21 cellular contexts compared by ENCODE assay signal in the genomic region with DNA sequence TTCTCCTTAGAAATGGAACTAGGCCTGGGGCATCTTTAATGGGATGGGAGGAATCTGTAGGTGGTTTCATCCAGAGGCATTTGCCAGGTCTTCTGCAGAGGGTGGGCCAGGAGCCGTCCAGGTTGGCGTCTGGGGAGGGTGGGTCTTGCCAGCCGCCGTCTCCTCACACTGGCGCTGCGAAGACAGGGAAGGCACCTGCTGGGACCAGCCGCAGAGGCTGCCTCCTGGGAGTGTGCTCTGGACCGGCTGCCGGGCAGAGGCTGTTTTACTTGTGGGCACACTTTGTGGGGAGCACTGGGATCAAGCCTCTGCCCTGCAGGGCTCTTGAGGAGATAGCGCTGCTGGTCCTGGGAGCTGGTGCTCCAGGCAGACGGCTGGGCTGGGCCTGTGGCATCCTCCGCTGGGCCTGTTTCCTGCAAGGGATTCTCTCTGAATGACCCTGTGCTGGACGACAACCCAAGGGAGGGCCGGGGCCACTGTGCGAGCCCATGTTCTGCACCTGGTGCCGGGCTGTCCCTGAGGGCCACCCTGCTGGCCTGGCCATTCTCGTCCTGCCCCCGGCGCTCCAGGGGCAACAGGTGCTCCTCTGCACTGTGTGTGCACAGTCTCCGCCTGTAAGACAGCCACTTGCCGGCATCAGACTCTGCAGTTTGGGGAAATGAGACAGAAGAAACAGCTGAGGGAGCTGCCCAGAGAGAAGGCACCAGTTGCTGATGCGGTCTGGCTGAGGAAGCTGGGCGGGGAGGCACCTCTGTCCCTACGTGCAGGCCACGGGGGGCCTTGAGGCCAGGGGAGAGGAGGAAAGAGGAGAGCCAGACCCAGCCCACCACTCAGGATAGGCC. TPM values are rescaled to one million over a fixed set of nuclear protein-coding genes. Genes with fewer than 3 reads are reported as not detected.
A peak's percentile ranks its signal among the peaks of the same experiment; 100 is the strongest.
DNase-seq lines count a peak whose midpoint lies in the region; ATAC-seq, FAIRE-seq and TF ChIP-seq lines count a peak whose summit lies in the region.
"Had no signal": no experiment of that assay in that cellular context is flagged by ENCODE, and none has a peak within 500 bp of the region (broad histone marks: within the 10 kb centered on the region; RNA-seq: fewer than 3 reads in every experiment).

No MANE protein-coding gene starts in this region.

- in situ Hi-C loops in GM12878 (cut with MboI) = no loop called here

- no peaks in the 10 kb centered on the region for H3K9me3 Mint-ChIP-seq in type B pancreatic cell
- no peaks in the 10 kb centered on the region for H3K9me3 Mint-ChIP-seq in HFFc6
- H3K9me3 Mint-ChIP-seq: CD8-positive, alpha-beta memory T cell; naive thymus-derived CD8-positive, alpha-beta T cell; WTC11 had no signal

- no peak overlapping the region for H3K4me3 Mint-ChIP-seq in type B pancreatic cell
- no peak overlapping the region for H3K4me3 Mint-ChIP-seq in HFFc6
- H3K4me3 Mint-ChIP-seq: CD8-positive, alpha-beta memory T cell; naive thymus-derived CD8-positive, alpha-beta T cell; WTC11 had no signal

- TF ChIP-seq POLR2A in GM12878 (IDR thresholded peaks at IDR 0.05; ENCODE audit: low read depth, low read length) = no peak

- H3K36me3 Mint-ChIP-seq in type B pancreatic cell = peaks cover 4% of the 10 kb centered on the region
- H3K36me3 Mint-ChIP-seq in HFFc6 (ENCODE audit: low read depth) = peaks cover 5% of the 10 kb centered on the region; the same call in 1 of the 2 replicates

- 70% methylated on average over 24 of the region's 25 CpGs for WGBS in GM12878 (ENCODE audit: insufficient coverage, insufficient replicate concordance, low lambda C conversion rate, missing lambda C conversion rate)

- H3K36me3 ChIP-seq in right atrium auricular region (peaks cover 19% of the 10 kb centered on the region), GM12878 (ENCODE audit: control insufficient read depth in 2 of 2, insufficient read depth in 2 of 2, low read length in 1 of 2) (no peaks in the 10 kb centered on the region; a peak in 1 of 4 replicates), lower lobe of right lung (peaks cover 49% of the 10 kb centered on the region)
- H3K36me3 ChIP-seq: prostate gland had no signal

- H3K4me1 Mint-ChIP-seq in type B pancreatic cell (ENCODE audit: unreplicated experiment) (no peaks in the 10 kb centered on the region), HFFc6 (ENCODE audit: low read depth) (no peaks in the 10 kb centered on the region)
- H3K4me1 Mint-ChIP-seq: CD8-positive, alpha-beta memory T cell; WTC11 had no signal

- peaks cover 0 to 9% of the 10 kb centered on the region in 2 donors for H3K4me1 ChIP-seq in right atrium auricular region
- no peaks in the 10 kb centered on the region for H3K4me1 ChIP-seq in GM12878 (ENCODE audit: control insufficient read depth, insufficient read depth, low read length)
- peaks cover 20% of the 10 kb centered on the region for H3K4me1 ChIP-seq in lower lobe of right lung
- H3K4me1 ChIP-seq: prostate gland had no signal

- H3K4me3 ChIP-seq in right atrium auricular region (no peak overlapping the region), GM12878 (no peak overlapping the region), lower lobe of right lung (no peak overlapping the region)
- H3K4me3 ChIP-seq: Peyer's patch, prostate gland had no signal

- FAIRE-seq in GM12878 (lab: Jason Lieb, UNC) = no peak

- H4K20me1 ChIP-seq in GM12878 (ENCODE audit: control insufficient read depth, insufficient read depth) = no peaks in the 10 kb centered on the region

- BruUV-seq in GM12878 (replicated peaks; lab: Mats Ljungman, UMichigan) = no TSS peak

- TF ChIP-seq RAD21 in GM12878 (IDR thresholded peaks at IDR 0.05; ENCODE audit: insufficient read depth, low read depth, low read length) = no peak

- H3K27ac ChIP-seq in right atrium auricular region (no peak overlapping the region), GM12878 (ENCODE audit: control insufficient read depth, insufficient read depth) (no peak overlapping the region), lower lobe of right lung (peak overlapping the region; percentile 60)
- H3K27ac ChIP-seq: prostate gland had no signal

- RAD21 ChIA-PET in GM12878 (lab: Charles Lee; ENCODE audit: unreplicated experiment) = no interaction called here

- H3K27me3 ChIP-seq in right atrium auricular region = no peaks in the 10 kb centered on the region
- no peaks in the 10 kb centered on the region for H3K27me3 ChIP-seq in GM12878 (replicated peaks in 1 of 2; ENCODE audit: control insufficient read depth in 2 of 2, insufficient read depth in 2 of 2, low read length in 1 of 2)
- no peaks in the 10 kb centered on the region for H3K27me3 ChIP-seq in lower lobe of right lung (ENCODE audit: low read depth)
- H3K27me3 ChIP-seq: Peyer's patch had no signal

- peak; percentile 74 for DNase-seq in Right ventricle myocardium inferior (ENCODE audit: missing footprints)
- DNase-seq in right atrium auricular region (ENCODE audit: low spot score) = no peak
- DNase-seq in GM12878 (ENCODE audit: low read depth, low spot score) = no peak
- DNase-seq in lower lobe of right lung = no peak
- DNase-seq in type B pancreatic cell (ENCODE audit: extremely low spot score, unreplicated experiment) = no peak
- no peak for DNase-seq in HuH-7.5 (ENCODE audit: low spot score)
- no peak for DNase-seq in HFFc6
- DNase-seq: ACHN; activated effector memory CD4-positive, alpha-beta T cell treated with Interleukin-2 at 50 U/mL for 16 hours; foreskin fibroblast; NCI-H2107; NCI-H526 treated with DMSO at 0.1 percent for 48 hours; Peyer's patch; SW 1271 had no signal

- no peak for TF ChIP-seq CTCF in right atrium auricular region (IDR thresholded peaks at IDR 0.05)
- no peak for TF ChIP-seq CTCF in GM12878 (IDR thresholded peaks at IDR 0.05 in 2 of 3, conservative IDR thresholded peaks at IDR 0.05 in 1 of 3; ENCODE audit: control insufficient read depth in 2 of 3, extremely low read depth in 1 of 3, insufficient read depth in 1 of 3, low read depth in 3 of 3, low read length in 3 of 3)
- no peak for TF ChIP-seq CTCF in lower lobe of right lung (IDR thresholded peaks at IDR 0.05)
- TF ChIP-seq CTCF in type B pancreatic cell (conservative IDR thresholded peaks at IDR 0.05) = no peak
- TF ChIP-seq CTCF in HFFc6 (IDR thresholded peaks at IDR 0.05) = no peak

- ATAC-seq in Right ventricle myocardium inferior = peak; percentile 32
- peak; percentile 26; the same call in 1 of the 3 replicates for ATAC-seq in GM12878
- peak in 1 of 2 donors; percentile 9 for ATAC-seq in lower lobe of right lung
- no peak for ATAC-seq in HG03354 (IDR thresholded peaks at IDR 0.05; ENCODE audit: poor library complexity, severe bottlenecking, unreplicated experiment)
- ATAC-seq: naive thymus-derived CD8-positive, alpha-beta T cell; WTC11 had no signal

- H3K9ac ChIP-seq in GM12878 (ENCODE audit: control insufficient read depth, insufficient read depth, low read length) = no peak overlapping the region

- H3K9me3 ChIP-seq in right atrium auricular region (no peaks in the 10 kb centered on the region), GM12878 (replicated peaks; ENCODE audit: control insufficient read depth, insufficient read depth, low read length) (no peaks in the 10 kb centered on the region), lower lobe of right lung (no peaks in the 10 kb centered on the region)
- H3K9me3 ChIP-seq: Peyer's patch, prostate gland had no signal

- TF ChIP-seq EP300 in GM12878 (IDR thresholded peaks at IDR 0.05; ENCODE audit: borderline replicate concordance in 1 of 2, control insufficient read depth in 1 of 2, low read depth in 2 of 2, low read length in 2 of 2) = no peak

- SMC1A ChIA-PET in GM12878 (lab: Charles Lee; ENCODE audit: uncharacterized antibody, unreplicated experiment) = no interaction called here

- H2AFZ ChIP-seq in GM12878 (ENCODE audit: control insufficient read depth, low read depth, low read length) = no peak overlapping the region

- peak overlapping the region; percentile 51 for H3K27ac Mint-ChIP-seq in type B pancreatic cell
- H3K27ac Mint-ChIP-seq in HFFc6 = no peak overlapping the region
- H3K27ac Mint-ChIP-seq: WTC11 had no signal

- POLR2A ChIA-PET in GM12878 (lab: Charles Lee) = no interaction called here

- no peaks in the 10 kb centered on the region for H3K79me2 ChIP-seq in GM12878 (ENCODE audit: control insufficient read depth, insufficient read depth, low read length)

- intact Hi-C loops in Right ventricle myocardium inferior (cut with DNase I) (no loop called here), GM12878 (cut with micrococcal nuclease; ENCODE audit: unreplicated experiment) (no loop called here), lower lobe of right lung (cut with DNase I) (no loop called here)

- CTCF ChIA-PET in GM12878 (lab: Yijun Ruan, JAX) = no interaction called here

- H3K27me3 Mint-ChIP-seq in type B pancreatic cell = no peaks in the 10 kb centered on the region
- no peaks in the 10 kb centered on the region; the same call in 1 of the 2 replicates for H3K27me3 Mint-ChIP-seq in HFFc6 (ENCODE audit: insufficient read depth)
- H3K27me3 Mint-ChIP-seq: CD8-positive, alpha-beta memory T cell; naive thymus-derived CD8-positive, alpha-beta T cell had no signal

- no peak overlapping the region for H3K4me2 ChIP-seq in GM12878 (ENCODE audit: control insufficient read depth, insufficient read depth)

RNA-seq across cellular contexts. Expression of a gene that starts 10.0 kb away (rescaled TPM):
- total RNA-seq in Right ventricle myocardium inferior = 2.4 TPM
- under 1 TPM in 1 of 2 donors, not detected in 1; 0.16 TPM for total RNA-seq in right atrium auricular region
- total RNA-seq in GM12878 (2013; cell fraction: nucleolus; rRNA removed) = 1.2 and 2.5 TPM in 2 replicates
- 0.49 and 1.0 TPM in 2 replicates for total RNA-seq in GM12878 (2014; rRNA removed)
- 0.54 and 0.64 TPM in 2 replicates for total RNA-seq in GM12878 (2014; rRNA removed; fragmentation: Illumina TruSeq; extraction: Trizol)
- 2.7 and 4.0 TPM in 2 replicates for total RNA-seq in GM12878 (2021)
- polyA plus RNA-seq in GM12878 (2011; ENCODE audit: low read depth) = 0.18 TPM
- polyA plus RNA-seq in GM12878 (2011; rRNA removed) = 0.12 and 0.15 TPM in 2 replicates
- 0.15 and 0.32 TPM in 2 replicates for polyA plus RNA-seq in GM12878 (2011; cell fraction: cytosol; rRNA removed)
- polyA plus RNA-seq in GM12878 (2011; cell fraction: nucleus; rRNA removed) = 2.1 and 2.2 TPM in 2 replicates
- 0.32 and 0.34 TPM in 2 replicates for polyA plus RNA-seq in GM12878 (2012)
- 0.12 TPM in 1 of 2 replicates, not detected in the other for polyA plus RNA-seq in GM12878 (2014; fragmentation: Illumina TruSeq; extraction: Trizol)
- under 1 TPM in 1 of 2 experiments, not detected in 1; 0.02 TPM for polyA plus RNA-seq in GM12878 (2014; fragmentation: Nextera tagmentation; extraction: Ambion mirVana)
- polyA plus RNA-seq in GM12878 (2014; rRNA removed) = 0.63 and 0.80 TPM in 2 replicates
- polyA plus RNA-seq in GM12878 (2016; fragmentation: Nextera tagmentation; extraction: Ambion mirVana) = 1 to 10 TPM; 1.1 to 1.3 TPM
- 0.10 and 0.15 TPM in 2 replicates for polyA minus RNA-seq in GM12878 (2011; rRNA and poly(A)+ RNA removed)
- polyA minus RNA-seq in GM12878 (2011; cell fraction: cytosol; rRNA and poly(A)+ RNA removed) = not detected in 2 replicates
- polyA minus RNA-seq in GM12878 (2011; cell fraction: nucleus; rRNA and poly(A)+ RNA removed) = 0.38 and 0.60 TPM in 2 replicates
- total RNA-seq in lower lobe of right lung = 3.8 TPM
- 0.76 and 4.1 TPM in 2 replicates for total RNA-seq in type B pancreatic cell (ENCODE audit: low replicate concordance)
- 1 to 10 TPM in 2 of 6 experiments, under 1 TPM in 4; 0.34 to 2.1 (median 0.76) TPM for total RNA-seq in HFFc6 (2021; fragmentation: NEBNext Ultra II Directional; extraction: Animal tissue kit (Norgen Biotek cat#: 25700))
- total RNA-seq: HT1080, M059J had no signal

RNA-seq across cellular contexts. Expression of a gene that starts 31.3 kb away (rescaled TPM):
- total RNA-seq in Right ventricle myocardium inferior (192 TPM), right atrium auricular region (10 to 100 TPM; 51.9 to 61.7 TPM), GM12878 (2014; rRNA removed) (53.3 and 62.6 TPM in 2 replicates), GM12878 (2014; rRNA removed; fragmentation: Illumina TruSeq; extraction: Trizol) (28.1 and 30.8 TPM in 2 replicates), GM12878 (2021) (138 and 162 TPM in 2 replicates), lower lobe of right lung (69.7 TPM), type B pancreatic cell (ENCODE audit: low replicate concordance) (113 and 194 TPM in 2 replicates)
- total RNA-seq in GM12878 (2013; cell fraction: nucleolus; rRNA removed) = 130 and 153 TPM in 2 replicates
- polyA plus RNA-seq in GM12878 (2011; ENCODE audit: low read depth) = 20.4 TPM
- polyA plus RNA-seq in GM12878 (2011; rRNA removed) (26.0 and 52.3 TPM in 2 replicates), GM12878 (2014; fragmentation: Illumina TruSeq; extraction: Trizol) (9.6 and 30.4 TPM in 2 replicates), GM12878 (2014; fragmentation: Nextera tagmentation; extraction: Ambion mirVana) (under 1 TPM; 0.14 to 0.69 TPM), GM12878 (2014; rRNA removed) (114 and 134 TPM in 2 replicates), GM12878 (2016; fragmentation: Nextera tagmentation; extraction: Ambion mirVana) (10 to 100 TPM in 1 of 2 experiments, 1 to 10 TPM in 1; 7.7 to 10.3 TPM)
- polyA plus RNA-seq in GM12878 (2011; cell fraction: cytosol; rRNA removed) = 41.2 and 55.8 TPM in 2 replicates
- 459 and 605 TPM in 2 replicates for polyA plus RNA-seq in GM12878 (2011; cell fraction: nucleus; rRNA removed)
- 68.8 and 74.0 TPM in 2 replicates for polyA plus RNA-seq in GM12878 (2012)
- 22.1 and 40.2 TPM in 2 replicates for polyA minus RNA-seq in GM12878 (2011; rRNA and poly(A)+ RNA removed)
- 42.9 and 49.3 TPM in 2 replicates for polyA minus RNA-seq in GM12878 (2011; cell fraction: cytosol; rRNA and poly(A)+ RNA removed)
- 62.5 and 113 TPM in 2 replicates for polyA minus RNA-seq in GM12878 (2011; cell fraction: nucleus; rRNA and poly(A)+ RNA removed)
- total RNA-seq in HFFc6 (2021; fragmentation: NEBNext Ultra II Directional; extraction: Animal tissue kit (Norgen Biotek cat#: 25700)) = 10 to 100 TPM; 67.5 to 71.3 (median 69.2) TPM
